Comparison of ENCODE assay signal across 8 cellular contexts in genomic region chr6:2999005-2999620, GRCh38. TPM values are rescaled to one million over a fixed set of nuclear protein-coding genes. Genes with fewer than 3 reads are reported as not detected.
DNase-seq lines count a peak whose midpoint lies in the region; ATAC-seq and TF ChIP-seq lines count a peak whose summit lies in the region.

No MANE protein-coding gene starts in this region.

- no peaks in the 10 kb centered on the region for H3K9me3 Mint-ChIP-seq in activated CD8-positive, alpha-beta T cell treated with anti-CD3 and anti-CD28 coated beads, Interleukin-2, amount 10 ng/mL, durations not matched to agents 7 days and 5 days (ENCODE audit: insufficient read depth)

- CTCF ChIA-PET in activated CD8-positive, alpha-beta T cell treated with anti-CD3 and anti-CD28 coated beads, Interleukin-2, amount 10 ng/mL, durations not matched to agents 7 days and 5 days (lab: Charles Lee): interaction anchor here (0.6 to 5.1 kb wide), 17 partner anchors 9 to 208 kb away, joined by 3 to 48 read pairs (median 4); partner anchors contain the start of gene SERPINB1

- in situ Hi-C loops in Caki2 (cut with HindIII; ENCODE audit: low pct_unique_long_range_greater_than_20kb, low sequenced_read_pairs): no loop called here

- H3K9me3 ChIP-seq in prostate gland: no peaks in the 10 kb centered on the region

- H3K4me3 ChIP-seq in Jurkat, Clone E6-1 (ENCODE audit: low read length): peak overlapping the region; percentile 76
- H3K4me3 ChIP-seq in prostate gland: peak overlapping the region; percentile 68 to 86

- peaks cover 5% of the 10 kb centered on the region for H3K36me3 Mint-ChIP-seq in activated CD8-positive, alpha-beta T cell treated with anti-CD3 and anti-CD28 coated beads, Interleukin-2, amount 10 ng/mL, durations not matched to agents 7 days and 5 days (ENCODE audit: low read depth)

- intact Hi-C loops in prostate gland (cut with DNase I): loop anchor here (2.0 kb wide), 1 partner anchor 56 kb away; no protein-coding TSS in a partner anchor

- H3K27me3 ChIP-seq in prostate gland (replicated peaks; ENCODE audit: insufficient read depth): no peaks in the 10 kb centered on the region

- POLR2A ChIA-PET in activated CD8-positive, alpha-beta T cell treated with anti-CD3 and anti-CD28 coated beads, Interleukin-2, amount 10 ng/mL, durations not matched to agents 7 days and 5 days (lab: Charles Lee): interaction anchor here (0.8 to 2.1 kb wide), 10 partner anchors 9 to 69 kb away, joined by 3 to 22 read pairs (median 5); partner anchors contain the start of gene RIPK1

- TF ChIP-seq CTCF in prostate gland (IDR thresholded peaks at IDR 0.05): no peak

- peak overlapping the region; percentile 83 for H3K27ac Mint-ChIP-seq in activated CD8-positive, alpha-beta T cell treated with anti-CD3 and anti-CD28 coated beads, Interleukin-2, amount 10 ng/mL, durations not matched to agents 7 days and 5 days

- H3K27me3 Mint-ChIP-seq in activated CD8-positive, alpha-beta T cell treated with anti-CD3 and anti-CD28 coated beads, Interleukin-2, amount 10 ng/mL, durations not matched to agents 7 days and 5 days (ENCODE audit: low read depth): peaks cover under 1% of the 10 kb centered on the region

- no peaks in the 10 kb centered on the region for H3K36me3 ChIP-seq in prostate gland

- peak; percentile 9 for ATAC-seq in GM19467 (IDR thresholded peaks at IDR 0.05; ENCODE audit: unreplicated experiment)
- peak; percentile 49 for ATAC-seq in activated CD8-positive, alpha-beta T cell treated with anti-CD3 and anti-CD28 coated beads, Interleukin-2, amount 10 ng/mL, durations not matched to agents 7 days and 5 days

- TF ChIP-seq POLR2A in prostate gland (IDR thresholded peaks at IDR 0.05): no peak

- peak; percentile 85 for DNase-seq in Caki2 (ENCODE audit: low read depth)
- no peak for DNase-seq in Jurkat, Clone E6-1 (ENCODE audit: low read depth, low spot score)
- no peak for DNase-seq in activated CD8-positive, alpha-beta T cell treated with anti-CD3 and anti-CD28 coated beads, Interleukin-2, amount 10 ng/mL, durations not matched to agents 7 days and 5 days
- peak; percentile 11 for DNase-seq in germinal center (ENCODE audit: low spot score)
- no peak for DNase-seq in prostate gland (ENCODE audit: low spot score)
- DNase-seq in inferior parietal cortex (ENCODE audit: extremely low spot score): no peak
- no peak for DNase-seq in NCI-H146 treated with DMSO at 0.1 percent for 48 hours (lab: John Stamatoyannopoulos, UW; ENCODE audit: unreplicated experiment)

- peak overlapping the region; percentile 81 for H3K4me3 Mint-ChIP-seq in activated CD8-positive, alpha-beta T cell treated with anti-CD3 and anti-CD28 coated beads, Interleukin-2, amount 10 ng/mL, durations not matched to agents 7 days and 5 days

- peak overlapping the region; percentile 81 to 83 for H3K27ac ChIP-seq in prostate gland

- H3K4me1 Mint-ChIP-seq in activated CD8-positive, alpha-beta T cell treated with anti-CD3 and anti-CD28 coated beads, Interleukin-2, amount 10 ng/mL, durations not matched to agents 7 days and 5 days (ENCODE audit: low read depth): peaks cover 31% of the 10 kb centered on the region

- peaks cover 4% of the 10 kb centered on the region for H3K4me1 ChIP-seq in prostate gland (replicated peaks)

- 1% methylated on average over 30 of the region's 30 CpGs for WGBS in prostate gland

RNA-seq across cellular contexts. Expression of gene NQO2, which starts 0.6 kb away (rescaled TPM):
- 68.5 and 87.8 TPM in 2 replicates for total RNA-seq in Caki2 (2014; rRNA removed; shearing (Covaris generic); ENCODE audit: low replicate concordance)
- 81.8 TPM for polyA plus RNA-seq in Jurkat, Clone E6-1 (2012; ENCODE audit: insufficient read depth, insufficient read length)
- total RNA-seq in activated CD8-positive, alpha-beta T cell treated with anti-CD3 and anti-CD28 coated beads, Interleukin-2, amount 10 ng/mL, durations not matched to agents 7 days and 5 days: 10 to 100 TPM; 21.2 to 21.4 TPM
- total RNA-seq in prostate gland: 10 to 100 TPM; 27.9 to 34.3 TPM

RNA-seq across cellular contexts. Expression of gene SERPINB6, which starts 27.7 kb away (rescaled TPM):
- 149 and 154 TPM in 2 replicates for total RNA-seq in Caki2 (2014; rRNA removed; shearing (Covaris generic); ENCODE audit: low replicate concordance)
- polyA plus RNA-seq in Jurkat, Clone E6-1 (2012; ENCODE audit: insufficient read depth, insufficient read length): not detected
- total RNA-seq in activated CD8-positive, alpha-beta T cell treated with anti-CD3 and anti-CD28 coated beads, Interleukin-2, amount 10 ng/mL, durations not matched to agents 7 days and 5 days: 10 to 100 TPM; 51.0 to 52.8 TPM
- 100 to 1,000 TPM; 155 to 202 TPM for total RNA-seq in prostate gland

Comparison
In these comparisons a context has a peak if more than half of its experiments do, and no peak if none do; other contexts are left out.
1. DNase-seq: peak in Caki2 (single experiment) and germinal center (single experiment); none in Jurkat, Clone E6-1 (single experiment), activated CD8-positive, alpha-beta T cell treated with anti-CD3 and anti-CD28 coated beads, Interleukin-2, amount 10 ng/mL, durations not matched to agents 7 days and 5 days (single experiment), prostate gland (single experiment), inferior parietal cortex (single experiment) and NCI-H146 treated with DMSO at 0.1 percent for 48 hours (single experiment).